In the genomic region with DNA sequence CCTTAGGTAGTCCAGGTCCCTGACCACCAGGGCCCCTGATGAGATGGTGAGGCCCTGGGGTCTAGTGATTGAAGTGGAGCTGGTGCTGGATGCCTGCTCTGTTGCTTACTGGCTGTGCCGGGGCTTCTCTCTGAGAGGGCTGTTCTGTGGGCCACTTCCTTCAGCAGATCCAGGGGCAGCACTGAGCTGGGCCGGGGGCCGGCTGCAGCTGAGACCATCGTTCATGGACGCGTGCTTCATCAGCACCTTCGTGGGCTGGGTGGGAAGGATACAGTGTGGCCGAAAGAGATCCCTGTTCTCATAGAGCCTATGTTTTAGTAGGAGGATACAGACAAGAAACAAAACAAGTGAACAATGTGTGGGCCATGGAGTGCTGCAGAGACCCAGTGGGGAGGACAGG, we compare ENCODE assay signal across 1 cellular context.
TF ChIP-seq lines count a peak whose summit lies in the region.

No MANE protein-coding gene starts in this region.

TF ChIP-seq in HepG2, 621 proteins besides CTCF, POLR2A, EP300 and RAD21:
- TF ChIP-seq CENPT (CRISPR knock-in tag; IDR thresholded peaks at IDR 0.05; ENCODE audit: low read depth) = no peak
- no peak for TF ChIP-seq MED1 (CRISPR knock-in tag; IDR thresholded peaks at IDR 0.05)
- TF ChIP-seq ASH2L (IDR thresholded peaks at IDR 0.05; ENCODE audit: insufficient read length, low read depth, low read length) = no peak
- TF ChIP-seq, protein P1, sequence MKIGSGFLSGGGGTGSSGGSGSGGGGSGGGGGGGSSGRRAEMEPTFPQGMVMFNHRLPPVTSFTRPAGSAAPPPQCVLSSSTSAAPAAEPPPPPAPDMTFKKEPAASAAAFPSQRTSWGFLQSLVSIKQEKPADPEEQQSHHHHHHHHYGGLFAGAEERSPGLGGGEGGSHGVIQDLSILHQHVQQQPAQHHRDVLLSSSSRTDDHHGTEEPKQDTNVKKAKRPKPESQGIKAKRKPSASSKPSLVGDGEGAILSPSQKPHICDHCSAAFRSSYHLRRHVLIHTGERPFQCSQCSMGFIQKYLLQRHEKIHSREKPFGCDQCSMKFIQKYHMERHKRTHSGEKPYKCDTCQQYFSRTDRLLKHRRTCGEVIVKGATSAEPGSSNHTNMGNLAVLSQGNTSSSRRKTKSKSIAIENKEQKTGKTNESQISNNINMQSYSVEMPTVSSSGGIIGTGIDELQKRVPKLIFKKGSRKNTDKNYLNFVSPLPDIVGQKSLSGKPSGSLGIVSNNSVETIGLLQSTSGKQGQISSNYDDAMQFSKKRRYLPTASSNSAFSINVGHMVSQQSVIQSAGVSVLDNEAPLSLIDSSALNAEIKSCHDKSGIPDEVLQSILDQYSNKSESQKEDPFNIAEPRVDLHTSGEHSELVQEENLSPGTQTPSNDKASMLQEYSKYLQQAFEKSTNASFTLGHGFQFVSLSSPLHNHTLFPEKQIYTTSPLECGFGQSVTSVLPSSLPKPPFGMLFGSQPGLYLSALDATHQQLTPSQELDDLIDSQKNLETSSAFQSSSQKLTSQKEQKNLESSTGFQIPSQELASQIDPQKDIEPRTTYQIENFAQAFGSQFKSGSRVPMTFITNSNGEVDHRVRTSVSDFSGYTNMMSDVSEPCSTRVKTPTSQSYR (CRISPR knock-in tag; IDR thresholded peaks at IDR 0.05; ENCODE audit: borderline replicate concordance) = no peak
- no peak for TF ChIP-seq KMT2B (CRISPR knock-in tag; IDR thresholded peaks at IDR 0.05)
- peak; percentile 11 for TF ChIP-seq AGO2 (optimal IDR thresholded peaks at IDR 0.05; ENCODE audit: low read depth, low read length)
- no peak for TF ChIP-seq TCF7 (IDR thresholded peaks at IDR 0.05; ENCODE audit: low read depth)
- no peak for TF ChIP-seq ZNF652 (CRISPR knock-in tag; IDR thresholded peaks at IDR 0.05; ENCODE audit: borderline replicate concordance, low read depth)
- no peak for TF ChIP-seq NFIB (CRISPR knock-in tag; IDR thresholded peaks at IDR 0.05; ENCODE audit: borderline replicate concordance)
